Comparison of ENCODE assay signal across 21 cellular contexts in the genomic region with DNA sequence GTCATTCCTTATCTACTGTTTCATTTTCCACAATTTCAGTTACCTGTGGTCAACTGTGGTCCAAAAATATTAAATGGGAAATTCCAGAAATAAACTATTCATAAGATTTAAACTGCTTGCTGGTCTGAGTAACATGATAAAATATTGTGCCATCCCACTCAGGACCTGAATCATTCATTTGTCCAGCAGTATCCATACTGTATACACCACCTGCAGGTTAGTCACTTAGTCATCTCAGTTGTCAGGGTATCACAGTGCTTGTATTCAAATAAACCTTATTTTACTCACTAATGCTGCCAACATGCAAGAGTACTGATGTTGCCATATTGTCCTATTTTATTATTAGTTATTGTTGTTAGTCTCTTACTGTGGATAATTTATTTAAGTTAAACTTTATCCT.
"Had no signal": no experiment of that assay in that cellular context is flagged by ENCODE, and none has a peak within 500 bp of the region (broad histone marks: within the 10 kb centered on the region; RNA-seq: fewer than 3 reads in every experiment).

No MANE protein-coding gene starts in this region.

- H3K27ac ChIP-seq: ascending aorta, esophagus squamous epithelium, thyroid gland, upper lobe of left lung, vagina had no signal

- DNase-seq: activated CD4-positive, alpha-beta memory T cell treated with anti-CD3 and anti-CD28 coated beads for 36 hours; activated CD4-positive, alpha-beta T cell treated with anti-CD3 and anti-CD28 coated beads, Interleukin-2, amount 10 ng/mL, durations not matched to agents 24 days and 14 days; activated CD4-positive, CD25-positive, alpha-beta regulatory T cell treated with anti-CD3 and anti-CD28 coated beads, Interleukin-2, amount 50 U/mL, for 72 hours; activated CD8-positive, alpha-beta memory T cell treated with anti-CD3 and anti-CD28 coated beads, Interleukin-2, amount 50 U/mL, for 4 hours; activated gamma-delta T cell; activated naive CD4-positive, alpha-beta T cell treated with anti-CD3 and anti-CD28 coated beads, Interleukin-2, amount 10 ng/mL, durations not matched to agents 7 days and 5 days; activated naive CD8-positive, alpha-beta T cell treated with anti-CD3 and anti-CD28 coated beads, Interleukin-2, amount 10 ng/mL, durations not matched to agents 7 days and 5 days; activated T-cell treated with anti-CD3 and anti-CD28 coated beads, Interleukin-2, amount 50 U/mL, for 1 hour; caudate nucleus; cortex of kidney; esophagus squamous epithelium; glutamatergic neuron; left ventricle myocardium superior; posterior cingulate gyrus; right cardiac atrium; stimulated activated CD4-positive, alpha-beta T cell treated with anti-CD3 and anti-CD28 coated beads, Interleukin-15, amount 100 ng/mL, for 24 hours; T-helper 9 cell; thyroid gland; upper lobe of left lung had no signal

- H3K36me3 ChIP-seq: ascending aorta, esophagus squamous epithelium, thyroid gland, upper lobe of left lung, vagina had no signal

- ATAC-seq: left ventricle myocardium superior, right cardiac atrium had no signal

- H3K4me1 ChIP-seq: ascending aorta, esophagus squamous epithelium, thyroid gland, upper lobe of left lung, vagina had no signal

- H3K27me3 ChIP-seq: ascending aorta, esophagus squamous epithelium, thyroid gland, upper lobe of left lung, vagina had no signal

- H3K9me3 ChIP-seq: ascending aorta, esophagus squamous epithelium, thyroid gland, upper lobe of left lung, vagina had no signal

- H3K4me3 ChIP-seq: ascending aorta, esophagus squamous epithelium, thyroid gland, upper lobe of left lung, vagina had no signal
